Comparison of ENCODE assay signal across 8 cellular contexts in the genomic region with DNA sequence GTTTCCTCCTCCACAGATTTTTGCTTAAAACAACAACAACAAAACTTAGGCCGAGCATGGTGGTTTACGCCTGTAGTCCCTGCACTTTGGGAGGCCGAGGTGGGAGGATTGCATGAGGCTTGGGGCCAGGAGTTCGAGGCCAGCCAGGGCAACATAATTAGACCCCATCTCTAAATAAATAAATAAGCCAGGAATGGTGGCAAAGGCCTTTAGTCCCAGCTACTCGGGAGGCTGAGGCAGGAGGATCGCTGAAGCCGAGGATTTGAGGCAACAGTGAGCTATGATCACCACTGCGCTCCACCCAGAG. TPM values are rescaled to one million over a fixed set of nuclear protein-coding genes. Genes with fewer than 3 reads are reported as not detected.
DNase-seq lines count a peak whose midpoint lies in the region; ATAC-seq, FAIRE-seq and TF ChIP-seq lines count a peak whose summit lies in the region.

No MANE protein-coding gene starts in this region.

- H3K4me3 Mint-ChIP-seq in activated T-cell treated with anti-CD3 and anti-CD28 coated beads, Interleukin-2, amount 50 U/mL, for 4 hours = peak overlapping the region; percentile 92

- 94 to 97% (median 95%) methylated on average over 8 of the region's 8 CpGs for WGBS in psoas muscle, 3 donors

- no peak overlapping the region for H3K9ac ChIP-seq in keratinocyte (ENCODE audit: control insufficient read depth, extremely low read depth, insufficient read depth, low read length)

- no peaks in the 10 kb centered on the region for H3K9me1 ChIP-seq in keratinocyte (ENCODE audit: control insufficient read depth, extremely low read depth, insufficient read depth, low read length)

- intact Hi-C loops in psoas muscle (cut with DNase I) = loop anchor here (5.0 to 10.0 kb wide), 2 partner anchors 91 to 206 kb away; no protein-coding TSS in a partner anchor

- dilution Hi-C loops in keratinocyte (cut with MboI; ENCODE audit: extremely low pct_ligation_motif_present, low sequenced_read_pairs) = no loop called here

- H3K4me3 ChIP-seq in WI38 (ENCODE audit: low read depth, low read length) (peak overlapping the region; percentile 96; the same call in 1 of the 2 replicates), keratinocyte (ENCODE audit: control insufficient read depth in 2 of 3, extremely low read depth in 1 of 3, insufficient read depth in 2 of 3, low read depth in 1 of 3, low read length in 3 of 3) (no peak overlapping the region), thoracic aorta (peak overlapping the region; percentile 77), psoas muscle (no peak overlapping the region)

- H3K4me1 ChIP-seq in keratinocyte (ENCODE audit: control insufficient read depth, extremely low read depth, insufficient read depth, low read length) (peaks cover 13% of the 10 kb centered on the region), thoracic aorta (ENCODE audit: control insufficient read depth in 1 of 2, low read depth in 2 of 2) (peaks cover 8 to 28% of the 10 kb centered on the region in 2 donors), psoas muscle (peaks cover 18% of the 10 kb centered on the region)

- H3K27me3 Mint-ChIP-seq in activated T-cell treated with anti-CD3 and anti-CD28 coated beads, Interleukin-2, amount 50 U/mL, for 4 hours (ENCODE audit: low read depth) = peaks cover 2% of the 10 kb centered on the region

- H3K27ac ChIP-seq in keratinocyte (ENCODE audit: control insufficient read depth, insufficient read depth, low read length) (no peak overlapping the region), thoracic aorta (peak overlapping the region; percentile 81 to 97), psoas muscle (no peak overlapping the region)

- H2AFZ ChIP-seq in keratinocyte (ENCODE audit: control insufficient read depth, low read length) = no peak overlapping the region

- no peaks in the 10 kb centered on the region for H3K9me3 Mint-ChIP-seq in activated T-cell treated with anti-CD3 and anti-CD28 coated beads, Interleukin-2, amount 50 U/mL, for 4 hours

- H3K79me2 ChIP-seq in keratinocyte (ENCODE audit: control insufficient read depth, insufficient read depth, low read length) = peaks cover 30% of the 10 kb centered on the region

- peaks cover 26% of the 10 kb centered on the region for H3K4me1 Mint-ChIP-seq in activated T-cell treated with anti-CD3 and anti-CD28 coated beads, Interleukin-2, amount 50 U/mL, for 4 hours (ENCODE audit: low read depth)

- no peak for FAIRE-seq in keratinocyte (lab: Jason Lieb, UNC)

- H3K9me3 ChIP-seq in keratinocyte (ENCODE audit: control insufficient read depth, low read depth, low read length) = no peaks in the 10 kb centered on the region
- no peaks in the 10 kb centered on the region for H3K9me3 ChIP-seq in thoracic aorta
- H3K9me3 ChIP-seq in psoas muscle = no peaks in the 10 kb centered on the region

- no peaks in the 10 kb centered on the region for H3K36me3 ChIP-seq in keratinocyte (ENCODE audit: control insufficient read depth in 2 of 2, extremely low read depth in 1 of 2, insufficient read depth in 2 of 2, low read length in 2 of 2)
- H3K36me3 ChIP-seq in thoracic aorta = no peaks in the 10 kb centered on the region
- no peaks in the 10 kb centered on the region for H3K36me3 ChIP-seq in psoas muscle (ENCODE audit: insufficient read depth in 1 of 2, low read depth in 1 of 2)

- H3K27me3 ChIP-seq in keratinocyte (ENCODE audit: control insufficient read depth, extremely low read depth, insufficient read depth, low read length) = no peaks in the 10 kb centered on the region
- no peaks in the 10 kb centered on the region for H3K27me3 ChIP-seq in thoracic aorta (replicated peaks; ENCODE audit: insufficient read depth)
- H3K27me3 ChIP-seq in psoas muscle (ENCODE audit: insufficient read depth in 3 of 3, low read length in 2 of 3) = no peaks in the 10 kb centered on the region

- TF ChIP-seq CTCF in WI38 (IDR thresholded peaks at IDR 0.05; ENCODE audit: low read depth, low read length) (no peak), keratinocyte (optimal IDR thresholded peaks at IDR 0.05 in 1 of 3, IDR thresholded peaks at IDR 0.05 in 1 of 3, conservative IDR thresholded peaks at IDR 0.05 in 1 of 3; ENCODE audit: extremely low read depth in 1 of 3, insufficient read depth in 2 of 3, low read length in 3 of 3) (no peak), thoracic aorta (IDR thresholded peaks at IDR 0.05) (no peak), psoas muscle (IDR thresholded peaks at IDR 0.05) (no peak)

- peaks cover 12% of the 10 kb centered on the region for H4K20me1 ChIP-seq in keratinocyte (ENCODE audit: control insufficient read depth, extremely low read depth, insufficient read depth, low read length)

- peak overlapping the region; percentile 98 for H3K4me2 ChIP-seq in keratinocyte (ENCODE audit: control insufficient read depth, extremely low read depth, insufficient read depth, low read depth, low read length)

- ATAC-seq in activated T-cell treated with anti-CD3 and anti-CD28 coated beads, Interleukin-2, amount 50 U/mL, for 4 hours = no peak
- ATAC-seq in thoracic aorta (ENCODE audit: insufficient number of reproducible peaks, low FRiP score, low read depth) (no peak), psoas muscle (no peak)

- H3K36me3 Mint-ChIP-seq in activated T-cell treated with anti-CD3 and anti-CD28 coated beads, Interleukin-2, amount 50 U/mL, for 4 hours (ENCODE audit: insufficient read depth) = no peaks in the 10 kb centered on the region

- in situ Hi-C loops in G401 (cut with HindIII; ENCODE audit: low sequenced_read_pairs) = no loop called here

- DNase-seq in activated T-cell treated with anti-CD3 and anti-CD28 coated beads, Interleukin-2, amount 50 U/mL, for 4 hours = no peak
- DNase-seq in activated T-cell treated with anti-CD3 and anti-CD28 coated beads, Interleukin-2, amount 50 U/mL, for 48 hours = no peak
- DNase-seq in keratinocyte (ENCODE audit: low read depth, low spot score) (no peak), thoracic aorta (ENCODE audit: low spot score) (no peak), G401 (ENCODE audit: low spot score) (no peak), psoas muscle (no peak), NCI-H2107 treated with DMSO at 0.1 percent for 48 hours (lab: John Stamatoyannopoulos, UW; ENCODE audit: unreplicated experiment) (no peak)

RNA-seq across cellular contexts. Expression of a gene that starts 1.3 kb away (rescaled TPM):
- 100 to 1,000 TPM; 102 to 116 (median 107) TPM for total RNA-seq in activated T-cell treated with anti-CD3 and anti-CD28 coated beads, Interleukin-2, amount 50 U/mL, for 4 hours
- polyA plus RNA-seq in keratinocyte (92.8 to 156 TPM (median 148 TPM) in 3 replicates), psoas muscle (100 to 1,000 TPM in 1 of 3 donors, 10 to 100 TPM in 2; 52.6 to 121 (median 68.2) TPM)
- polyA plus RNA-seq in keratinocyte (2011; ENCODE audit: low read depth) = 100 TPM
- polyA plus RNA-seq in keratinocyte (2011; cell fraction: cytosol; rRNA removed) = 74.7 and 79.8 TPM in 2 replicates
- polyA plus RNA-seq in keratinocyte (2011; cell fraction: nucleus; rRNA removed) = 271 and 303 TPM in 2 replicates
- 69.7 and 97.5 TPM in 2 replicates for polyA plus RNA-seq in keratinocyte (2012; ENCODE audit: low replicate concordance)
- 19.4 to 82.1 TPM (median 25.5 TPM) in 3 replicates for polyA minus RNA-seq in keratinocyte
- polyA minus RNA-seq in keratinocyte (2011; cell fraction: cytosol; rRNA and poly(A)+ RNA removed) = 83.1 TPM
- 57.1 and 94.3 TPM in 2 replicates for polyA minus RNA-seq in keratinocyte (2011; cell fraction: nucleus; rRNA and poly(A)+ RNA removed)
- total RNA-seq in thoracic aorta (100 to 1,000 TPM; 186 to 189 TPM), psoas muscle (100 to 1,000 TPM; 114 to 134 (median 116) TPM)
- total RNA-seq in G401 (2014; rRNA removed; shearing (Covaris generic)) = 194 and 276 TPM in 2 replicates

RNA-seq across cellular contexts. Expression of a gene that starts 55.9 kb away (rescaled TPM):
- 1 to 10 TPM; 1.0 to 2.1 (median 1.1) TPM for total RNA-seq in activated T-cell treated with anti-CD3 and anti-CD28 coated beads, Interleukin-2, amount 50 U/mL, for 4 hours
- polyA plus RNA-seq in keratinocyte (60.8 to 83.8 TPM (median 69.0 TPM) in 3 replicates), psoas muscle (10 to 100 TPM in 1 of 3 donors, 1 to 10 TPM in 1, under 1 TPM in 1; 0.86 to 27.9 (median 2.8) TPM)
- polyA plus RNA-seq in keratinocyte (2011; ENCODE audit: low read depth) = 25.6 TPM
- 47.6 and 72.0 TPM in 2 replicates for polyA plus RNA-seq in keratinocyte (2011; cell fraction: cytosol; rRNA removed)
- 163 and 199 TPM in 2 replicates for polyA plus RNA-seq in keratinocyte (2011; cell fraction: nucleus; rRNA removed)
- 39.9 and 102 TPM in 2 replicates for polyA plus RNA-seq in keratinocyte (2012; ENCODE audit: low replicate concordance)
- 41.1 to 72.9 TPM (median 42.6 TPM) in 3 replicates for polyA minus RNA-seq in keratinocyte
- polyA minus RNA-seq in keratinocyte (2011; cell fraction: cytosol; rRNA and poly(A)+ RNA removed) = 92.5 TPM
- polyA minus RNA-seq in keratinocyte (2011; cell fraction: nucleus; rRNA and poly(A)+ RNA removed) = 59.7 and 71.6 TPM in 2 replicates
- total RNA-seq in thoracic aorta (under 1 TPM in 1 of 2 donors, not detected in 1; 0.41 TPM), psoas muscle (1 to 10 TPM in 2 of 4 donors, under 1 TPM in 2; 0.09 to 2.6 (median 1.3) TPM)
- total RNA-seq in G401 (2014; rRNA removed; shearing (Covaris generic)) = 37.6 and 44.9 TPM in 2 replicates

Comparison
In these comparisons a context has a peak if more than half of its experiments do, and no peak if none do; other contexts are left out.
1. H3K4me3 ChIP-seq: peak in WI38 (single experiment) and thoracic aorta (single experiment); none in keratinocyte (0 of 3) and psoas muscle (single experiment).
2. H3K27ac ChIP-seq: peak in thoracic aorta (2 of 2); none in keratinocyte (single experiment) and psoas muscle (single experiment).
3. RNA of a gene that starts 55.9 kb away (total RNA-seq): 37.6 to 44.9 TPM in G401; 0.09 to 2.6 TPM in psoas muscle, 1.0 to 2.1 TPM in activated T-cell treated with anti-CD3 and anti-CD28 coated beads, Interleukin-2, amount 50 U/mL, for 4 hours and 0.41 TPM in thoracic aorta; every median in the first group is over 10 times any median in the second.